ENCODE assay signal across 14 cellular contexts in the genomic region with DNA sequence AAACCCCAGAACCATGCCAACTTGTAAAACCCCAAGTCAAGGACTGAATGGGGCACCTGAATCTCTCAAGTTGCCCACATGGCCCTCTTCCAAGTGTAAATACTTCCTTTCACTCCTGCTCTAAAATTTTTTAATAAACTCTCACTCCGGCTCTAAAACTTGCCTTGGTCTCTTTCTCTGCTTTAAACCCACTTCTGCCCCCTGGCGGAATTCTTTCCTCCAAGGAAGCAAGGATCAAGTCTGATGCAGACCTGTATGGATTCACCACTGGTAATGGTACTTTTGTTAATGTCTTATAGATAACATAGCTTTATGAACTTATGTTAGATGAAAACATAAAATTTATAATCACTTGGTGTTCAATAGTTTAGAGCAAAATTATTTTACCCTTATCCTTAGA. TPM values are rescaled to one million over a fixed set of nuclear protein-coding genes. Genes with fewer than 3 reads are reported as not detected.
DNase-seq lines count a peak whose midpoint lies in the region; ATAC-seq and TF ChIP-seq lines count a peak whose summit lies in the region.
"Had no signal": no experiment of that assay in that cellular context is flagged by ENCODE, and none has a peak within 500 bp of the region (broad histone marks: within the 10 kb centered on the region; RNA-seq: fewer than 3 reads in every experiment).

No MANE protein-coding gene starts in this region.

- H3K4me3 ChIP-seq in OCI-LY3 (ENCODE audit: low read length) (no peak overlapping the region), endodermal cell (ENCODE audit: low read length) (no peak overlapping the region)

- H3K36me3 ChIP-seq in OCI-LY3 (replicated peaks; ENCODE audit: low read depth, low read length), result peaks cover 25% of the 10 kb centered on the region
- peaks cover 5% of the 10 kb centered on the region for H3K36me3 ChIP-seq in endodermal cell (ENCODE audit: control insufficient read depth, insufficient read depth, low read length)

- WGBS in endodermal cell (ENCODE audit: insufficient coverage in 1 of 2, insufficient read length in 1 of 2), 2 experiments, result 80 to 89% methylated on average over 1 to 2 of the region's 2 CpGs

- no peak overlapping the region for H3K27ac ChIP-seq in 22Rv1
- no peak overlapping the region for H3K27ac ChIP-seq in OCI-LY3 (ENCODE audit: low read length)
- H3K27ac ChIP-seq in endodermal cell (ENCODE audit: low read depth, low read length), result no peak overlapping the region

- no peak for ATAC-seq in HG03432 (IDR thresholded peaks at IDR 0.05; ENCODE audit: unreplicated experiment)
- ATAC-seq in GM18511 (IDR thresholded peaks at IDR 0.05; ENCODE audit: unreplicated experiment), result no peak
- no peak for ATAC-seq in GM21619 (IDR thresholded peaks at IDR 0.05; ENCODE audit: unreplicated experiment)
- ATAC-seq: stimulated activated naive B cell treated with anti-CD40 and anti-IgM and Interleukin-4, amounts not matched to agents 10 μg/mL and 1 μg/mL and 100 μg/mL, for 72 hours had no signal

- peaks cover 7% of the 10 kb centered on the region; the same call in 1 of the 2 replicates for H3K79me2 ChIP-seq in OCI-LY3 (ENCODE audit: low read length)

- peak; percentile 78 for TF ChIP-seq CTCF in 22Rv1 (IDR thresholded peaks at IDR 0.05)
- TF ChIP-seq CTCF in OCI-LY3 (IDR thresholded peaks at IDR 0.05; ENCODE audit: low read depth, low read length), result peak; percentile 17; the same call in 1 of the 2 replicates
- peak; percentile 81 for TF ChIP-seq CTCF in endodermal cell (conservative IDR thresholded peaks at IDR 0.05)

- H3K4me2 ChIP-seq in OCI-LY3 (ENCODE audit: low read length), result no peak overlapping the region

- H2AFZ ChIP-seq in OCI-LY3 (ENCODE audit: low read depth, low read length), result no peak overlapping the region

- H3K27me3 ChIP-seq in OCI-LY3 (ENCODE audit: low read depth, low read length) (no peaks in the 10 kb centered on the region), endodermal cell (ENCODE audit: control insufficient read depth, insufficient read depth, low read length, poor library complexity, severe bottlenecking) (no peaks in the 10 kb centered on the region)

- no peaks in the 10 kb centered on the region for H3K36me3 Mint-ChIP-seq in endodermal cell (ENCODE audit: low read depth)
- H3K36me3 Mint-ChIP-seq: activated naive CD8-positive, alpha-beta T cell treated with anti-CD3 and anti-CD28 coated beads, Interleukin-2, amount 10 ng/mL, durations not matched to agents 7 days and 5 days had no signal

- peak; percentile 26 for DNase-seq in ELR (ENCODE audit: low read depth)
- peak; percentile 89 for DNase-seq in endodermal cell
- no peak for DNase-seq in NCI-H2107 treated with DMSO at 0.1 percent for 48 hours (lab: John Stamatoyannopoulos, UW; ENCODE audit: unreplicated experiment)
- DNase-seq: activated CD8-positive, alpha-beta memory T cell treated with anti-CD3 and anti-CD28 coated beads, Interleukin-2, amount 50 U/mL, for 48 hours; activated naive CD8-positive, alpha-beta T cell treated with anti-CD3 and anti-CD28 coated beads, Interleukin-2, amount 10 ng/mL, durations not matched to agents 7 days and 5 days; kidney; NCI-H2081; stimulated activated CD4-positive, alpha-beta T cell treated with anti-CD3 and anti-CD28 coated beads, Interleukin-4, amount 100 ng/mL, for 1 hour; stimulated activated naive B cell treated with anti-CD40 and anti-IgM and Interleukin-4, amounts not matched to agents 10 μg/mL and 1 μg/mL and 100 μg/mL, for 72 hours had no signal

- no peaks in the 10 kb centered on the region for H3K9me3 ChIP-seq in OCI-LY3 (ENCODE audit: insufficient read depth, low read length)
- no peaks in the 10 kb centered on the region for H3K9me3 ChIP-seq in endodermal cell (ENCODE audit: control insufficient read depth, low read length)

- no peaks in the 10 kb centered on the region for H3K27me3 Mint-ChIP-seq in endodermal cell (ENCODE audit: insufficient read depth)
- H3K27me3 Mint-ChIP-seq: stimulated activated naive B cell treated with anti-CD40 and anti-IgM and Interleukin-4, amounts not matched to agents 10 μg/mL and 1 μg/mL and 100 μg/mL, for 72 hours had no signal

- H3K4me1 ChIP-seq in OCI-LY3 (ENCODE audit: low read length) (peaks cover 51% of the 10 kb centered on the region), endodermal cell (ENCODE audit: control insufficient read depth, insufficient read depth, low read length) (peaks cover 10% of the 10 kb centered on the region)

- no peaks in the 10 kb centered on the region for H4K20me1 ChIP-seq in OCI-LY3 (ENCODE audit: insufficient read depth, low read length)

- H3K9me3 Mint-ChIP-seq in endodermal cell, result no peaks in the 10 kb centered on the region
- H3K9me3 Mint-ChIP-seq: activated naive CD8-positive, alpha-beta T cell treated with anti-CD3 and anti-CD28 coated beads, Interleukin-2, amount 10 ng/mL, durations not matched to agents 7 days and 5 days; stimulated activated naive B cell treated with anti-CD40 and anti-IgM and Interleukin-4, amounts not matched to agents 10 μg/mL and 1 μg/mL and 100 μg/mL, for 72 hours had no signal

- no peak overlapping the region for H3K9ac ChIP-seq in OCI-LY3 (ENCODE audit: low read length)
- no peak overlapping the region for H3K9ac ChIP-seq in endodermal cell (ENCODE audit: extremely low read depth, low read length, poor library complexity, severe bottlenecking)

- no peak overlapping the region for H3K4me3 Mint-ChIP-seq in endodermal cell
- H3K4me3 Mint-ChIP-seq: activated naive CD8-positive, alpha-beta T cell treated with anti-CD3 and anti-CD28 coated beads, Interleukin-2, amount 10 ng/mL, durations not matched to agents 7 days and 5 days; stimulated activated naive B cell treated with anti-CD40 and anti-IgM and Interleukin-4, amounts not matched to agents 10 μg/mL and 1 μg/mL and 100 μg/mL, for 72 hours had no signal

- H3K4me1 Mint-ChIP-seq in endodermal cell, result peaks cover 10% of the 10 kb centered on the region
- H3K4me1 Mint-ChIP-seq: activated naive CD8-positive, alpha-beta T cell treated with anti-CD3 and anti-CD28 coated beads, Interleukin-2, amount 10 ng/mL, durations not matched to agents 7 days and 5 days had no signal

- no peak overlapping the region for H3K27ac Mint-ChIP-seq in endodermal cell
- H3K27ac Mint-ChIP-seq: activated naive CD8-positive, alpha-beta T cell treated with anti-CD3 and anti-CD28 coated beads, Interleukin-2, amount 10 ng/mL, durations not matched to agents 7 days and 5 days; stimulated activated naive B cell treated with anti-CD40 and anti-IgM and Interleukin-4, amounts not matched to agents 10 μg/mL and 1 μg/mL and 100 μg/mL, for 72 hours had no signal

RNA-seq across cellular contexts. Expression of a gene that starts 33.8 kb away (rescaled TPM):
- total RNA-seq in endodermal cell, result 10 to 100 TPM in 1 of 2 donors, 1 to 10 TPM in 1; 4.9 to 19.3 TPM
- polyA plus RNA-seq in endodermal cell (2013, experiment 1 of 2), result 17.8 TPM
- polyA plus RNA-seq in endodermal cell (2013, experiment 2 of 2), result 14.8 TPM

Comparison
In these comparisons a context has a peak if more than half of its experiments do, and no peak if none do; other contexts are left out.
1. CTCF ChIP-seq: peak in every context shown above with its lines; median percentile 81 in endodermal cell; 78 in 22Rv1; 17 in OCI-LY3.